10 cellular contexts compared by ENCODE assay signal in genomic region chr1:214506972-214507431, GRCh38. TPM values are rescaled to one million over a fixed set of nuclear protein-coding genes. Genes with fewer than 3 reads are reported as not detected.
DNase-seq lines count a peak whose midpoint lies in the region; ATAC-seq, FAIRE-seq and TF ChIP-seq lines count a peak whose summit lies in the region.
"Had no signal": no experiment of that assay in that cellular context is flagged by ENCODE, and none has a peak within 500 bp of the region (broad histone marks: within the 10 kb centered on the region; RNA-seq: fewer than 3 reads in every experiment).

No MANE protein-coding gene starts in this region.

- ATAC-seq in GM19463 (IDR thresholded peaks at IDR 0.05; ENCODE audit: unreplicated experiment), result peak; percentile 88
- peak; percentile 61 for ATAC-seq in HG03442 (IDR thresholded peaks at IDR 0.05; ENCODE audit: unreplicated experiment)

- H3K79me1 ChIP-seq in H1 (ENCODE audit: low read depth, low read length), result peaks cover 8% of the 10 kb centered on the region; the same call in 1 of the 2 replicates

- CTCF ChIA-PET in H1 (lab: Charles Lee; ENCODE audit: partially characterized antibody), result interaction anchor here (1.0 kb wide), 3 partner anchors 12 to 121 kb away, joined by 3 read pairs; no protein-coding TSS in a partner anchor
- CTCF ChIA-PET in GM10248 (lab: Yijun Ruan, JAX), result no interaction called here

- no peak overlapping the region for H2BK15ac ChIP-seq in H1 (ENCODE audit: low read length)

- H3K9me3 ChIP-seq in H1 (ENCODE audit: insufficient read depth in 2 of 2, low read depth in 1 of 2, low read length in 1 of 2), result peaks cover 12 to 14% of the 10 kb centered on the region in 2 experiments
- H3K9me3 ChIP-seq: neutrophil had no signal

- H2AFZ ChIP-seq in H1 (ENCODE audit: low read length), result no peak overlapping the region

- no peaks in the 10 kb centered on the region for H3K27me3 ChIP-seq in H1 (replicated peaks in 1 of 4; ENCODE audit: control insufficient read depth in 3 of 4, extremely low read depth in 1 of 4, insufficient read depth in 3 of 4, low read length in 3 of 4)
- H3K27me3 ChIP-seq: neutrophil had no signal

- TF ChIP-seq EP300 in H1 (IDR thresholded peaks at IDR 0.05; ENCODE audit: borderline replicate concordance in 1 of 2, low read depth in 2 of 2, low read length in 2 of 2), result no peak

- no peak for FAIRE-seq in H1 (lab: Jason Lieb, UNC)

- no peak for TF ChIP-seq POLR2A in H1 (IDR thresholded peaks at IDR 0.05; ENCODE audit: control extremely low read depth in 1 of 2, low read depth in 2 of 2, low read length in 2 of 2)

- peaks cover 5 to 8% of the 10 kb centered on the region in 2 experiments for H4K20me1 ChIP-seq in H1 (replicated peaks in 1 of 2; ENCODE audit: control insufficient read depth in 1 of 2, insufficient read depth in 2 of 2, low read length in 2 of 2)

- H3K79me2 ChIP-seq in H1 (ENCODE audit: control insufficient read depth in 1 of 2, insufficient read depth in 2 of 2, low read length in 2 of 2), result peaks cover 5 to 87% of the 10 kb centered on the region in 2 experiments; a peak in 3 of 4 replicates

- no peak overlapping the region for H3K56ac ChIP-seq in H1 (replicated peaks; ENCODE audit: insufficient read length, low read depth, low read length)

- no peak overlapping the region for H3K23ac ChIP-seq in H1 (ENCODE audit: insufficient read length)

- TF ChIP-seq RAD21 in H1 (IDR thresholded peaks at IDR 0.05 in 1 of 2, conservative IDR thresholded peaks at IDR 0.05 in 1 of 2; ENCODE audit: low read depth in 2 of 2, low read length in 2 of 2), result no peak

- no peak overlapping the region for H3K14ac ChIP-seq in H1 (ENCODE audit: insufficient read length)

- H3K36me3 ChIP-seq in H1 (ENCODE audit: control insufficient read depth in 2 of 4, insufficient read depth in 4 of 4, low read length in 3 of 4), result peaks cover 0 to 9% (median 3%) of the 10 kb centered on the region in 4 experiments; a peak in 4 of 8 replicates
- H3K36me3 ChIP-seq: neutrophil had no signal

- H3K4me3 ChIP-seq in H1 (ENCODE audit: extremely low read depth in 1 of 4, insufficient read depth in 2 of 4, low read depth in 3 of 4, low read length in 4 of 4), result no peak overlapping the region

- no peak overlapping the region for H3K18ac ChIP-seq in H1 (ENCODE audit: extremely low read depth, low read length)

- TF ChIP-seq CTCF in H1 (IDR thresholded peaks at IDR 0.05; ENCODE audit: control extremely low read depth in 1 of 3, insufficient read depth in 1 of 3, low read depth in 1 of 3, low read length in 3 of 3) (no peak), GM10248 (IDR thresholded peaks at IDR 0.05; ENCODE audit: control extremely low read depth, extremely low read depth, low read depth, missing control alignments) (no peak)

- in situ Hi-C loops in ACHN (cut with HindIII; ENCODE audit: low pct_ligation_motif_present, low pct_unique_long_range_greater_than_20kb, low sequenced_read_pairs), result no loop called here

- POLR2A ChIA-PET in H1 (lab: Charles Lee; ENCODE audit: partially characterized antibody) (no interaction called here), GM10248 (lab: Yijun Ruan, JAX) (no interaction called here)

- H3K9ac ChIP-seq in H1 (replicated peaks in 1 of 4; ENCODE audit: extremely low read depth in 1 of 4, low read depth in 3 of 4, low read length in 3 of 4), result no peak overlapping the region

- H3K27ac ChIP-seq in H1 (ENCODE audit: low read depth, low read length), result no peak overlapping the region
- H3K27ac ChIP-seq: neutrophil had no signal

- no peak overlapping the region for H3K4ac ChIP-seq in H1 (replicated peaks; ENCODE audit: insufficient read length, low read depth, low read length)

- H2BK20ac ChIP-seq in H1 (ENCODE audit: low read length), result no peak overlapping the region

- H3K4me2 ChIP-seq in H1 (ENCODE audit: insufficient read depth in 1 of 2, low read depth in 2 of 2, low read length in 2 of 2), result peak overlapping the region in 1 of 2 experiments; percentile 19; a peak in 1 of 4 replicates

- H3K23me2 ChIP-seq in H1 (ENCODE audit: low read depth, low read length), result no peaks in the 10 kb centered on the region

- no peak overlapping the region for H4K5ac ChIP-seq in H1 (ENCODE audit: insufficient read length, low read depth, low read length)

- peaks cover 0 to 11% (median 6%) of the 10 kb centered on the region in 4 experiments; a peak in 4 of 7 replicates for H3K4me1 ChIP-seq in H1 (replicated peaks in 1 of 4; ENCODE audit: control insufficient read depth in 3 of 4, insufficient read depth in 4 of 4, low read length in 3 of 4)

- no peak overlapping the region for H4K91ac ChIP-seq in H1 (replicated peaks; ENCODE audit: insufficient read length, low read length)

- 67% methylated on average over 2 of the region's 2 CpGs; no CpG with 5 or more reads in 1 of the 2 experiments for WGBS in H1 (ENCODE audit: extremely low coverage in 1 of 2, insufficient coverage in 1 of 2, insufficient read length in 1 of 2, insufficient replicate concordance in 2 of 2, low coverage in 1 of 2, low lambda C conversion rate in 2 of 2, missing lambda C conversion rate in 1 of 2), 2 experiments

- no peak overlapping the region for H2BK120ac ChIP-seq in H1 (replicated peaks; ENCODE audit: low read depth, low read length)

- peak; percentile 83 for DNase-seq in ACHN
- no peak for DNase-seq in H1 (ENCODE audit: low read depth in 1 of 2, low spot score in 2 of 2)
- DNase-seq in NCI-H1417 treated with DMSO at 0.1 percent for 48 hours (lab: John Stamatoyannopoulos, UW), result no peak
- DNase-seq in NCI-H1694 treated with DMSO at 0.1 percent for 48 hours (lab: John Stamatoyannopoulos, UW), result no peak
- no peak for DNase-seq in NOMO-1 (lab: John Stamatoyannopoulos, UW; ENCODE audit: unreplicated experiment in 2 of 2)
- DNase-seq in GM10248 (ENCODE audit: extremely low spot score), result no peak
- DNase-seq: CD4-positive, CD25-positive, alpha-beta regulatory T cell had no signal

- no peak overlapping the region for H2AK5ac ChIP-seq in H1 (ENCODE audit: low read depth, low read length)

- no peak overlapping the region for H2BK12ac ChIP-seq in H1 (ENCODE audit: low read depth, low read length)

- no peak overlapping the region for H2BK5ac ChIP-seq in H1 (ENCODE audit: low read depth, low read length)

- H4K8ac ChIP-seq in H1 (ENCODE audit: extremely low read depth, insufficient read depth, low read length), result no peak overlapping the region

TF ChIP-seq in H1, 55 proteins besides CTCF, POLR2A, EP300 and RAD21:
- TF ChIP-seq TEAD4 (IDR thresholded peaks at IDR 0.05; ENCODE audit: low read depth, low read length) (0 out of 2 replicates have a peak, but pooled peaks have one; percentile 18), PHF8 (conservative IDR thresholded peaks at IDR 0.05; ENCODE audit: low read depth, low read length) (no peak), SP1 (IDR thresholded peaks at IDR 0.05; ENCODE audit: low read depth, low read length) (peak; percentile 52; the same call in 1 of the 2 replicates), POLR2AphosphoS5 (IDR thresholded peaks at IDR 0.05; ENCODE audit: low read depth, low read length) (no peak), TBP (IDR thresholded peaks at IDR 0.05; ENCODE audit: low read depth, low read length) (no peak)

RNA-seq across cellular contexts. Expression of gene PTPN14, which starts 44.4 kb away (rescaled TPM):
- 77.4 and 93.6 TPM in 2 replicates for total RNA-seq in H1 (2021; fragmentation: NEBNext Ultra II Directional; extraction: Animal tissue kit (Norgen Biotek cat#: 25700))
- polyA plus RNA-seq in H1 (2011; rRNA removed), result 14.4 and 19.8 TPM in 2 replicates
- polyA plus RNA-seq in H1 (2011; cell fraction: cytosol; rRNA removed), result 15.5 TPM
- 38.0 TPM for polyA plus RNA-seq in H1 (2011; cell fraction: nucleus; rRNA removed)
- polyA plus RNA-seq in H1 (2012, experiment 1 of 2), result 11.9 to 20.9 TPM (median 16.0 TPM) in 4 replicates
- polyA plus RNA-seq in H1 (2012, experiment 2 of 2), result 2.1 TPM
- polyA plus RNA-seq in H1 (2013, experiment 1 of 2), result 22.6 TPM
- 21.4 TPM for polyA plus RNA-seq in H1 (2013, experiment 2 of 2)
- polyA minus RNA-seq in H1 (2011; rRNA and poly(A)+ RNA removed), result 76.1 and 85.9 TPM in 2 replicates
- polyA minus RNA-seq in H1 (2011; cell fraction: cytosol; rRNA and poly(A)+ RNA removed), result 44.8 TPM
- polyA minus RNA-seq in H1 (2011; cell fraction: nucleus; rRNA and poly(A)+ RNA removed), result 80.0 TPM
